18 cellular contexts compared by ENCODE assay signal in the genomic region with DNA sequence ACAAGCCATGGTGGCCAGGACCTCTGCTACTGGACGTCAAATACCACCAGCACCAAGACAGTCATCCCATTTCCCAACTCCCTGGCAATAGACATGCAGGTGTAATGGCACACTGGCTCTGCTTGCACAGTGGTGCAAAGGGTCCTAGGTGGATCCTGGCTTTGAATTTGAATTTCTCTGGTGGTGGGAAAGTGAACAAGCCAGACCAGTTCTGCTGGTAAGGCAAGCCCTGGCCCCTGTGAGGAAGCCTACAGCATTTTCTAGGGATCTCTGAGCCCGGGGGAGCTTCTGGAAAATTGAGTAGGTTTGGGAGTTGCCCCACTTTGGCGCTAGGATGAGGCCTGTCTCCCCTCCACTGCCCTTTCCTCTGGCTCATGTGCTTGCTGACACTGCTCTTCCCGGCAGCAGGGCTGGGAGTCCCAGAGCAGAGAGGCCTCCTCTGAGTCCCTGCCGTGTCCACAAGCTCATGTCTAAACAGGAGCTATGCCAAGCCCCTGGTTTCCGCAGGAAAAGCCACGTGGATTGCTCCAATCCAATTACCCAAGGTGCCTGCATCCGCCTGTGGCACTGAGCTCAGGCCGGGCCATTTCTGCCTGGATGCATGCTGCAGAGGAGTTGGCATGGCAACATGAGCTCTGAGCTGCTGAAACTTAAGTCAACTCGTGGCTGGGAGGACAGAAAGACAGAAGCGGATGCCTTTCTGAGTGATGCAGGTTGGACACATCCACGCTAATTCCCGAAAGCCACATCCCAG.
DNase-seq lines count a peak whose midpoint lies in the region; ATAC-seq, FAIRE-seq and TF ChIP-seq lines count a peak whose summit lies in the region.
"Had no signal": no experiment of that assay in that cellular context is flagged by ENCODE, and none has a peak within 500 bp of the region (broad histone marks: within the 10 kb centered on the region; RNA-seq: fewer than 3 reads in every experiment).

No MANE protein-coding gene starts in this region.

- WGBS in thymus: 88% methylated on average over 13 of the region's 13 CpGs

- no peak overlapping the region for H3K4me3 Mint-ChIP-seq in mesothelial cell of epicardium
- H3K4me3 Mint-ChIP-seq: activated T-cell treated with anti-CD3 and anti-CD28 coated beads, Interleukin-2, amount 50 U/mL, for 4 hours; CD8-positive, alpha-beta memory T cell had no signal

- no peak overlapping the region for H3K27ac Mint-ChIP-seq in mesothelial cell of epicardium
- H3K27ac Mint-ChIP-seq: CD8-positive, alpha-beta memory T cell; IgD-negative memory B cell had no signal

- DNase-seq in NCI-H526 (lab: John Stamatoyannopoulos, UW): peak; percentile 3 to 34
- DNase-seq in NCI-H526 treated with DMSO at 0.1 percent for 48 hours (lab: John Stamatoyannopoulos, UW): no peak
- peak; percentile 56 for DNase-seq in bronchial epithelial cell (ENCODE audit: low read depth)
- peak; percentile 85 for DNase-seq in left kidney (ENCODE audit: low read depth, low spot score)
- no peak for DNase-seq in mesothelial cell of epicardium (ENCODE audit: low spot score in 2 of 2, unreplicated experiment in 2 of 2)
- no peak for DNase-seq in right atrium auricular region (ENCODE audit: low spot score)
- DNase-seq: activated CD4-positive, alpha-beta T cell treated with anti-CD3 and anti-CD28 coated beads, Interleukin-2, amount 50 U/mL, for 48 hours; activated T-cell treated with anti-CD3 and anti-CD28 coated beads, Interleukin-2, amount 50 U/mL, for 4 hours; NCI-H1048; NCI-H226; small intestine had no signal

- peaks cover 11% of the 10 kb centered on the region for H3K4me1 Mint-ChIP-seq in mesothelial cell of epicardium

- TF ChIP-seq CTCF in bronchial epithelial cell (IDR thresholded peaks at IDR 0.05; ENCODE audit: insufficient read depth, low read length, severe bottlenecking) (no peak), mesothelial cell of epicardium (IDR thresholded peaks at IDR 0.05; ENCODE audit: unreplicated experiment) (no peak), right atrium auricular region (IDR thresholded peaks at IDR 0.05) (no peak)

- no peaks in the 10 kb centered on the region for H3K36me3 ChIP-seq in bronchial epithelial cell (ENCODE audit: control insufficient read depth, insufficient read depth, low read length)
- H3K36me3 ChIP-seq in thymus (ENCODE audit: control insufficient read depth, insufficient read depth): no peaks in the 10 kb centered on the region
- no peaks in the 10 kb centered on the region for H3K36me3 ChIP-seq in right atrium auricular region
- H3K36me3 ChIP-seq: upper lobe of left lung had no signal

- H3K27me3 ChIP-seq in bronchial epithelial cell (ENCODE audit: control insufficient read depth, insufficient read depth, low read length) (peaks cover 2% of the 10 kb centered on the region), thymus (ENCODE audit: control insufficient read depth, insufficient read depth) (no peaks in the 10 kb centered on the region), right atrium auricular region (no peaks in the 10 kb centered on the region)
- H3K27me3 ChIP-seq: upper lobe of left lung had no signal

- H3K36me3 Mint-ChIP-seq in mesothelial cell of epicardium: no peaks in the 10 kb centered on the region
- H3K36me3 Mint-ChIP-seq: CD8-positive, alpha-beta memory T cell; IgD-negative memory B cell had no signal

- ATAC-seq in GM19395 (IDR thresholded peaks at IDR 0.05; ENCODE audit: unreplicated experiment): no peak
- ATAC-seq: activated T-cell treated with anti-CD3 and anti-CD28 coated beads, Interleukin-2, amount 50 U/mL, for 4 hours; HCT116 had no signal

- peaks cover 82% of the 10 kb centered on the region for H3K4me1 ChIP-seq in thymus (ENCODE audit: control insufficient read depth, insufficient read depth, low read length)
- H3K4me1 ChIP-seq in right atrium auricular region: no peaks in the 10 kb centered on the region
- H3K4me1 ChIP-seq: upper lobe of left lung had no signal

- H3K4me3 ChIP-seq in bronchial epithelial cell (ENCODE audit: low read depth, low read length) (no peak overlapping the region), thymus (ENCODE audit: low read length) (no peak overlapping the region), right atrium auricular region (no peak overlapping the region)
- H3K4me3 ChIP-seq: upper lobe of left lung had no signal

- FAIRE-seq in bronchial epithelial cell (lab: Jason Lieb, UNC): peak; percentile 90
- FAIRE-seq: keratinocyte, small intestine had no signal

- H3K9me3 ChIP-seq in thymus (ENCODE audit: control insufficient read depth): no peaks in the 10 kb centered on the region
- H3K9me3 ChIP-seq in right atrium auricular region: no peaks in the 10 kb centered on the region
- H3K9me3 ChIP-seq: upper lobe of left lung had no signal

- H3K9me3 Mint-ChIP-seq in mesothelial cell of epicardium: no peaks in the 10 kb centered on the region
- H3K9me3 Mint-ChIP-seq: activated T-cell treated with anti-CD3 and anti-CD28 coated beads, Interleukin-2, amount 50 U/mL, for 4 hours; CD8-positive, alpha-beta memory T cell; IgD-negative memory B cell had no signal

- H3K27me3 Mint-ChIP-seq in mesothelial cell of epicardium (ENCODE audit: low read depth): peaks cover 2% of the 10 kb centered on the region
- H3K27me3 Mint-ChIP-seq: CD8-positive, alpha-beta memory T cell; IgD-negative memory B cell had no signal

- H3K27ac ChIP-seq in thymus (ENCODE audit: low read depth) (peak overlapping the region; percentile 88), right atrium auricular region (no peak overlapping the region)
- H3K27ac ChIP-seq: upper lobe of left lung had no signal

Comparison
In these comparisons a context has a peak if more than half of its experiments do, and no peak if none do; other contexts are left out.
1. DNase-seq: peak in NCI-H526 (2 of 2), bronchial epithelial cell (single experiment) and left kidney (single experiment); none in NCI-H526 treated with DMSO at 0.1 percent for 48 hours (single experiment), mesothelial cell of epicardium (0 of 2) and right atrium auricular region (single experiment).